In genomic region chr11:114062272-114062671, GRCh38 we compare ENCODE assay signal across 14 cellular contexts. TPM values are rescaled to one million over a fixed set of nuclear protein-coding genes. Genes with fewer than 3 reads are reported as not detected.
DNase-seq lines count a peak whose midpoint lies in the region; TF ChIP-seq lines count a peak whose summit lies in the region.
"Had no signal": no experiment of that assay in that cellular context is flagged by ENCODE, and none has a peak within 500 bp of the region (broad histone marks: within the 10 kb centered on the region; RNA-seq: fewer than 3 reads in every experiment).

No MANE protein-coding gene starts in this region.

- no peak for DNase-seq in CD8-positive, alpha-beta memory T cell
- DNase-seq in fibroblast of pulmonary artery (ENCODE audit: low read depth) (no peak), epidermal melanocyte (ENCODE audit: insufficient read length, low spot score) (no peak), HK-2 (ENCODE audit: unreplicated experiment) (no peak), hippocampal formation (lab: John Stamatoyannopoulos, UW) (no peak)
- DNase-seq: activated naive CD4-positive, alpha-beta T cell treated with Interleukin-2 at 50 U/mL for 16 hours; COR-L47; effector CD8-positive, alpha-beta T cell; NCI-H1092; SHP77; small intestine had no signal

- CTCF ChIA-PET in CD8-positive, alpha-beta memory T cell (lab: Charles Lee), result interaction anchor here (1.1 to 3.2 kb wide), 2 partner anchors 122 to 134 kb away, joined by 4 to 11 read pairs; no protein-coding TSS in a partner anchor

- TF ChIP-seq CTCF in VCaP (conservative IDR thresholded peaks at IDR 0.05), result no peak
- no peak for TF ChIP-seq CTCF in fibroblast of pulmonary artery (IDR thresholded peaks at IDR 0.05; ENCODE audit: low read length, missing control alignments)

- no peak overlapping the region for H3K27ac ChIP-seq in CD8-positive, alpha-beta memory T cell (ENCODE audit: low read depth, low read length)
- peak overlapping the region; percentile 99 for H3K27ac ChIP-seq in VCaP
- H3K27ac ChIP-seq in skeletal muscle tissue (ENCODE audit: low read depth, low read length), result peak overlapping the region; percentile 94

- H3K4me3 ChIP-seq in CD8-positive, alpha-beta memory T cell (ENCODE audit: low read length), result no peak overlapping the region
- H3K4me3 ChIP-seq in fibroblast of pulmonary artery (replicated peaks; ENCODE audit: low read depth, low read length), result peak overlapping the region; percentile 92
- H3K4me3 ChIP-seq in skeletal muscle tissue (ENCODE audit: low read length in 3 of 3), result peak overlapping the region in 2 of 3 donors; percentile 45 to 95

- POLR2A ChIA-PET in CD8-positive, alpha-beta memory T cell (lab: Charles Lee), result no interaction called here

- H3K4me1 ChIP-seq in CD8-positive, alpha-beta memory T cell (ENCODE audit: insufficient read depth, low read length), result peaks cover 8% of the 10 kb centered on the region
- H3K4me1 ChIP-seq in skeletal muscle tissue (ENCODE audit: control insufficient read depth in 3 of 3, insufficient read depth in 3 of 3, low read length in 3 of 3), result peaks cover 68 to 82% (median 77%) of the 10 kb centered on the region in 3 donors

- H3K9me3 ChIP-seq in CD8-positive, alpha-beta memory T cell (ENCODE audit: low read length), result no peaks in the 10 kb centered on the region
- no peaks in the 10 kb centered on the region for H3K9me3 ChIP-seq in skeletal muscle tissue (ENCODE audit: control insufficient read depth in 3 of 3, low read length in 3 of 3)

- peaks cover 0 to 5% (median 4%) of the 10 kb centered on the region in 3 donors for H3K36me3 Mint-ChIP-seq in CD8-positive, alpha-beta memory T cell

- H3K4me3 Mint-ChIP-seq in CD8-positive, alpha-beta memory T cell, result peak overlapping the region in 6 of 7 donors; percentile 89 to 97 (median 94)

- H3K9ac ChIP-seq in skeletal muscle tissue (ENCODE audit: low read depth in 1 of 3, low read length in 3 of 3), result peak overlapping the region; percentile 17 to 100 (median 49)

- H3K36me3 ChIP-seq in CD8-positive, alpha-beta memory T cell (ENCODE audit: insufficient read depth, low read length), result no peaks in the 10 kb centered on the region
- peaks cover 27 to 34% (median 29%) of the 10 kb centered on the region in 3 donors for H3K36me3 ChIP-seq in skeletal muscle tissue (ENCODE audit: control insufficient read depth in 3 of 3, insufficient read depth in 3 of 3, low read length in 3 of 3)

- H3K4me1 Mint-ChIP-seq in CD8-positive, alpha-beta memory T cell, result peaks cover 24 to 33% (median 27%) of the 10 kb centered on the region in 3 donors

- H3K27me3 Mint-ChIP-seq in CD8-positive, alpha-beta memory T cell, result peaks cover 14 to 16% of the 10 kb centered on the region in 2 donors

- H3K27ac Mint-ChIP-seq in CD8-positive, alpha-beta memory T cell, result peak overlapping the region in 7 of 8 donors; percentile 74 to 99 (median 93)

- no peaks in the 10 kb centered on the region for H3K9me3 Mint-ChIP-seq in CD8-positive, alpha-beta memory T cell

- peaks cover 11% of the 10 kb centered on the region for H3K27me3 ChIP-seq in CD8-positive, alpha-beta memory T cell (ENCODE audit: insufficient read depth, low read length, poor library complexity, severe bottlenecking)
- H3K27me3 ChIP-seq in skeletal muscle tissue (ENCODE audit: control insufficient read depth in 3 of 3, insufficient read depth in 3 of 3, low read length in 3 of 3), result no peaks in the 10 kb centered on the region

RNA-seq across cellular contexts. Expression of gene ZBTB16, which starts 2.8 kb away (rescaled TPM):
- total RNA-seq in CD8-positive, alpha-beta memory T cell, result 1 to 10 TPM; 2.1 to 2.2 TPM
- polyA plus RNA-seq in CD8-positive, alpha-beta memory T cell, result 71.9 TPM
- 6.8 TPM for total RNA-seq in skeletal muscle tissue
- total RNA-seq: HT-29 had no signal
